31 cellular contexts compared by ENCODE assay signal in the genomic region with DNA sequence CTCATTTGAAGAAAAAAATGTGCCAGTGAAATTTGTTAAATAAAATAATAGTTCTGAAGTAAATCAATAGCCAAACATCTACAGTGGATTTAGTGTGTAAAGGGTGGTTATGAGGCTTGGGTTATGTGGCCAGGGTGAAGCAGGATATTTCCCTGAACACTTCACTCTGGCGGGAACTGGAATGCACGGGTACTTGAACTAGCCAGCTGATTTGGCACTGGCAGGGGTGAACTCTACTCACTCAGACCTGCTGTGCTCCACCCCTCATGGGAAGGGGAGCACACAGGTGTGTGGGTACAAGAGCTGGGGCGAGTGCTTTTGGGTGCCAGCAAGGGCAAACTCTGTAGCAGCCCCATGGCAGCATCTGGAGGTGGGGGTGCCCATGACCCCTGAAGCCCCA.
DNase-seq lines count a peak whose midpoint lies in the region; ATAC-seq, FAIRE-seq and TF ChIP-seq lines count a peak whose summit lies in the region.
"Had no signal": no experiment of that assay in that cellular context is flagged by ENCODE, and none has a peak within 500 bp of the region (broad histone marks: within the 10 kb centered on the region; RNA-seq: fewer than 3 reads in every experiment).

No MANE protein-coding gene starts in this region.

- peaks cover 30% of the 10 kb centered on the region for H3K4me1 Mint-ChIP-seq in dendritic cell treated with granulocyte-macrophage colony-stimulating factor and Interleukin-4, amounts not matched to agents 40 ng/mL and 50 ng/mL, for 4 days (ENCODE audit: low read depth)
- H3K4me1 Mint-ChIP-seq: activated CD8-positive, alpha-beta memory T cell treated with anti-CD3 and anti-CD28 coated beads, Interleukin-2, amount 10 ng/mL, durations not matched to agents 7 days and 5 days; immature natural killer cell had no signal

- H3K36me3 Mint-ChIP-seq in dendritic cell treated with granulocyte-macrophage colony-stimulating factor and Interleukin-4, amounts not matched to agents 40 ng/mL and 50 ng/mL, for 4 days (ENCODE audit: low read depth): peaks cover 8% of the 10 kb centered on the region
- H3K36me3 Mint-ChIP-seq: activated CD8-positive, alpha-beta memory T cell treated with anti-CD3 and anti-CD28 coated beads, Interleukin-2, amount 10 ng/mL, durations not matched to agents 7 days and 5 days; immature natural killer cell had no signal

- H3K4me3 Mint-ChIP-seq in dendritic cell treated with granulocyte-macrophage colony-stimulating factor and Interleukin-4, amounts not matched to agents 40 ng/mL and 50 ng/mL, for 4 days: no peak overlapping the region
- H3K4me3 Mint-ChIP-seq: activated CD8-positive, alpha-beta memory T cell treated with anti-CD3 and anti-CD28 coated beads, Interleukin-2, amount 10 ng/mL, durations not matched to agents 7 days and 5 days; activated T-cell treated with anti-CD3 and anti-CD28 coated beads, Interleukin-2, amount 50 U/mL, for 4 hours; effector memory CD8-positive, alpha-beta T cell; HFFc6; immature natural killer cell; stimulated activated naive CD8-positive, alpha-beta T cell treated with anti-CD3 and anti-CD28 coated beads, Interleukin-15, Interleukin-2, amounts not matched to agents 100 ng/mL and 50 ng/mL, for 24 hours; T-helper 1 cell treated with Interleukin-12 subunit alpha and Interleukin-12 subunit beta and Interleukin-4 antibody, amounts not matched to agents 30 μg/mL and 1 μg/mL, for 36 hours had no signal

- no peaks in the 10 kb centered on the region for H3K9me3 ChIP-seq in upper lobe of left lung
- H3K9me3 ChIP-seq: ascending aorta, Caco-2, pancreas, SK-N-SH had no signal

- no peaks in the 10 kb centered on the region for H3K27me3 Mint-ChIP-seq in dendritic cell treated with granulocyte-macrophage colony-stimulating factor and Interleukin-4, amounts not matched to agents 40 ng/mL and 50 ng/mL, for 4 days
- H3K27me3 Mint-ChIP-seq: activated CD8-positive, alpha-beta memory T cell treated with anti-CD3 and anti-CD28 coated beads, Interleukin-2, amount 10 ng/mL, durations not matched to agents 7 days and 5 days; effector memory CD8-positive, alpha-beta T cell; stimulated activated naive CD8-positive, alpha-beta T cell treated with anti-CD3 and anti-CD28 coated beads, Interleukin-15, Interleukin-2, amounts not matched to agents 100 ng/mL and 50 ng/mL, for 24 hours had no signal

- 48 to 75% methylated on average over 3 of the region's 3 CpGs for WGBS in upper lobe of left lung, 2 donors

- ATAC-seq in upper lobe of left lung (ENCODE audit: low FRiP score in 2 of 2): peak; percentile 25 to 34
- ATAC-seq in HG02763 (IDR thresholded peaks at IDR 0.05; ENCODE audit: unreplicated experiment): no peak
- no peak for ATAC-seq in GM18517 (IDR thresholded peaks at IDR 0.05; ENCODE audit: unreplicated experiment)
- ATAC-seq: activated CD8-positive, alpha-beta memory T cell treated with anti-CD3 and anti-CD28 coated beads, Interleukin-2, amount 10 ng/mL, durations not matched to agents 7 days and 5 days; activated T-cell treated with anti-CD3 and anti-CD28 coated beads, Interleukin-2, amount 50 U/mL, for 4 hours; effector memory CD8-positive, alpha-beta T cell; pancreas had no signal

- peaks cover 4 to 9% (median 6%) of the 10 kb centered on the region in 4 donors for H3K4me1 ChIP-seq in upper lobe of left lung
- H3K4me1 ChIP-seq: ascending aorta, Caco-2, pancreas had no signal

- peak; percentile 16 for FAIRE-seq in GM12891 (lab: Jason Lieb, UNC)
- FAIRE-seq: pancreas, small intestine had no signal

- no peak for TF ChIP-seq CTCF in upper lobe of left lung (IDR thresholded peaks at IDR 0.05)

- DNase-seq in GM12891 (ENCODE audit: insufficient read length, low spot score) (no peak), NCI-H2029 (lab: John Stamatoyannopoulos, UW) (peak; percentile 67), upper lobe of left lung (peak in 1 of 2 donors; percentile 52), NCI-H345 (lab: John Stamatoyannopoulos, UW) (no peak)
- DNase-seq: activated CD4-positive, alpha-beta T cell treated with anti-CD3 and anti-CD28 coated beads, Interleukin-2, amount 50 U/mL, for 4 hours; activated CD8-positive, alpha-beta memory T cell treated with anti-CD3 and anti-CD28 coated beads, Interleukin-2, amount 10 ng/mL, durations not matched to agents 7 days and 5 days; activated gamma-delta T cell treated with Interleukin-2 at 50 U/mL for 16 hours; activated T-cell treated with anti-CD3 and anti-CD28 coated beads, Interleukin-2, amount 50 U/mL, for 4 hours; Caco-2; DMS79; effector memory CD8-positive, alpha-beta T cell; erythroblast; GDM1; GOT3; HFFc6; immature natural killer cell; left cardiac atrium; NCI-H1930; NCI-H446; NCI-H82; pancreas; SK-N-SH; small intestine had no signal

- peak overlapping the region; percentile 81 for H3K27ac Mint-ChIP-seq in dendritic cell treated with granulocyte-macrophage colony-stimulating factor and Interleukin-4, amounts not matched to agents 40 ng/mL and 50 ng/mL, for 4 days
- H3K27ac Mint-ChIP-seq: activated CD8-positive, alpha-beta memory T cell treated with anti-CD3 and anti-CD28 coated beads, Interleukin-2, amount 10 ng/mL, durations not matched to agents 7 days and 5 days; effector memory CD8-positive, alpha-beta T cell; HFFc6; immature natural killer cell; stimulated activated naive CD8-positive, alpha-beta T cell treated with anti-CD3 and anti-CD28 coated beads, Interleukin-15, Interleukin-2, amounts not matched to agents 100 ng/mL and 50 ng/mL, for 24 hours; T-helper 1 cell treated with Interleukin-12 subunit alpha and Interleukin-12 subunit beta and Interleukin-4 antibody, amounts not matched to agents 30 μg/mL and 1 μg/mL, for 36 hours had no signal

- H3K4me3 ChIP-seq in upper lobe of left lung: no peak overlapping the region
- H3K4me3 ChIP-seq: ascending aorta, coronary artery, pancreas had no signal

- no peak for TF ChIP-seq EP300 in upper lobe of left lung (IDR thresholded peaks at IDR 0.05)

- peaks cover 32% of the 10 kb centered on the region for H3K9me3 Mint-ChIP-seq in dendritic cell treated with granulocyte-macrophage colony-stimulating factor and Interleukin-4, amounts not matched to agents 40 ng/mL and 50 ng/mL, for 4 days
- H3K9me3 Mint-ChIP-seq: HFFc6; stimulated activated naive CD8-positive, alpha-beta T cell treated with anti-CD3 and anti-CD28 coated beads, Interleukin-15, Interleukin-2, amounts not matched to agents 100 ng/mL and 50 ng/mL, for 24 hours; T-helper 1 cell treated with Interleukin-12 subunit alpha and Interleukin-12 subunit beta and Interleukin-4 antibody, amounts not matched to agents 30 μg/mL and 1 μg/mL, for 36 hours had no signal

- TF ChIP-seq POLR2A in GM12891 (IDR thresholded peaks at IDR 0.05; ENCODE audit: low read depth, low read length) (no peak), upper lobe of left lung (IDR thresholded peaks at IDR 0.05) (no peak)

- H3K36me3 ChIP-seq in upper lobe of left lung: no peaks in the 10 kb centered on the region
- H3K36me3 ChIP-seq: ascending aorta, pancreas had no signal

- intact Hi-C loops in dendritic cell treated with granulocyte-macrophage colony-stimulating factor and Interleukin-4, amounts not matched to agents 40 ng/mL and 50 ng/mL, for 4 days (cut with micrococcal nuclease): loop anchor here (5.0 kb wide), 1 partner anchor 177 kb away; no protein-coding TSS in a partner anchor

- no peaks in the 10 kb centered on the region for H3K27me3 ChIP-seq in upper lobe of left lung
- H3K27me3 ChIP-seq: ascending aorta, pancreas had no signal

- H3K27ac ChIP-seq in upper lobe of left lung: no peak overlapping the region
- H3K27ac ChIP-seq: ascending aorta, C4-2B, coronary artery, pancreas had no signal

TF ChIP-seq in GM12891, 5 proteins besides CTCF, POLR2A, EP300 and RAD21:
- TF ChIP-seq SPI1 (IDR thresholded peaks at IDR 0.05; ENCODE audit: low read depth, low read length): no peak
- no peak for TF ChIP-seq TAF1 (IDR thresholded peaks at IDR 0.05; ENCODE audit: low read depth, low read length)
- no peak for TF ChIP-seq POLR2AphosphoS5 (IDR thresholded peaks at IDR 0.05; ENCODE audit: low read depth, low read length)
- TF ChIP-seq POU2F2 (IDR thresholded peaks at IDR 0.05; ENCODE audit: low read depth, low read length): no peak
- TF ChIP-seq PAX5 (IDR thresholded peaks at IDR 0.05; ENCODE audit: insufficient read depth, low read length, severe bottlenecking): no peak
TF ChIP-seq in GM12891: peak in this region for 0.

Comparison
In these comparisons a context has a peak if more than half of its experiments do, and no peak if none do; other contexts are left out.
1. ATAC-seq: peak in upper lobe of left lung (2 of 2); none in HG02763 (single experiment) and GM18517 (single experiment).